In genomic region chr4:9153008-9153570, GRCh38 we compare ENCODE assay signal across 8 cellular contexts. TPM values are rescaled to one million over a fixed set of nuclear protein-coding genes. Genes with fewer than 3 reads are reported as not detected.
DNase-seq lines count a peak whose midpoint lies in the region; ATAC-seq and TF ChIP-seq lines count a peak whose summit lies in the region.
"Not testable (repeated sequence)": the region's sequence is repeated elsewhere in the genome, so short reads cannot be mapped to it uniquely, and the experiment has no call there.

No MANE protein-coding gene starts in this region.

- H3K9ac ChIP-seq in muscle layer of colon (ENCODE audit: low read length) = not testable (repeated sequence)

- H3K27ac Mint-ChIP-seq in CD14-positive monocyte = peak overlapping the region; percentile 99 to 100 (median 99)

- H3K27me3 Mint-ChIP-seq in CD14-positive monocyte (ENCODE audit: low read depth in 3 of 3) = not testable (repeated sequence)

- not testable (repeated sequence) for H3K9me3 Mint-ChIP-seq in CD14-positive monocyte

- intact Hi-C loops in CD14-positive monocyte (cut with micrococcal nuclease) = not testable (repeated sequence)

- peak overlapping the region; percentile 81 to 95 for H3K4me3 Mint-ChIP-seq in CD14-positive monocyte

- not testable (repeated sequence) for H3K27me3 ChIP-seq in muscle layer of colon (ENCODE audit: control insufficient read depth in 1 of 2, insufficient read depth in 2 of 2, low read length in 2 of 2)

- not testable (repeated sequence) for H3K4me1 ChIP-seq in muscle layer of colon (ENCODE audit: insufficient read depth, low read length)

- TF ChIP-seq CTCF in CD14-positive monocyte (IDR thresholded peaks at IDR 0.05) = not testable (repeated sequence)

- peak; percentile 100 for ATAC-seq in GM21825 (IDR thresholded peaks at IDR 0.05; ENCODE audit: unreplicated experiment)

- H3K9me3 ChIP-seq in muscle layer of colon (ENCODE audit: low read length) = not testable (repeated sequence)

- H3K27ac ChIP-seq in muscle layer of colon (ENCODE audit: low read depth, low read length) = peak overlapping the region; percentile 56

- DNase-seq in CD14-positive monocyte (ENCODE audit: low spot score) (peak; percentile 97), NCI-H1092 (lab: John Stamatoyannopoulos, UW) (peak; percentile 70), SW480 (ENCODE audit: low spot score) (peak; percentile 95), fibroblast of the conjunctiva (ENCODE audit: low read depth) (peak; percentile 98)
- peak; percentile 95 for DNase-seq in activated naive CD4-positive, alpha-beta T cell treated with anti-CD3 and anti-CD28 coated beads, Interleukin-2, amount 50 U/mL, for 16 hours
- DNase-seq in stimulated activated CD8-positive, alpha-beta memory T cell treated with anti-CD3 and anti-CD28 coated beads, Interleukin-15, amount 100 ng/mL, for 24 hours (ENCODE audit: low read depth) = peak; percentile 88

- peaks cover 11% of the 10 kb centered on the region for H3K4me1 Mint-ChIP-seq in CD14-positive monocyte

- not testable (repeated sequence) for H3K36me3 Mint-ChIP-seq in CD14-positive monocyte

- peak overlapping the region; percentile 53 to 73 for H3K4me3 ChIP-seq in muscle layer of colon (ENCODE audit: low read depth in 1 of 2, low read length in 2 of 2)

- not testable (repeated sequence) for H3K36me3 ChIP-seq in muscle layer of colon (ENCODE audit: insufficient read depth, low read length)

RNA-seq across cellular contexts. Expression of gene FAM90A26, which starts 17.1 kb away (rescaled TPM):
- polyA plus RNA-seq in CD14-positive monocyte = not detected

RNA-seq across cellular contexts. Expression of gene USP17L10, which starts 57.4 kb away (rescaled TPM):
- polyA plus RNA-seq in CD14-positive monocyte = not detected

Comparison
In these comparisons a context has a peak if more than half of its experiments do, and no peak if none do; other contexts are left out.
1. Peak in every context shown above with its lines: DNase-seq, ATAC-seq, H3K4me3 ChIP-seq and H3K27ac ChIP-seq.